Comparison of ENCODE assay signal across 16 cellular contexts in genomic region chr2:224085246-224085645, GRCh38. TPM values are rescaled to one million over a fixed set of nuclear protein-coding genes. Genes with fewer than 3 reads are reported as not detected.
A peak's percentile ranks its signal among the peaks of the same experiment; 100 is the strongest.
DNase-seq lines count a peak whose midpoint lies in the region; ATAC-seq, FAIRE-seq and TF ChIP-seq lines count a peak whose summit lies in the region.
"Had no signal": no experiment of that assay in that cellular context is flagged by ENCODE, and none has a peak within 500 bp of the region (broad histone marks: within the 10 kb centered on the region; RNA-seq: fewer than 3 reads in every experiment).

No MANE protein-coding gene starts in this region.

- no peaks in the 10 kb centered on the region for H3K4me1 ChIP-seq in ascending aorta

- H3K9me3 Mint-ChIP-seq in activated CD4-positive, alpha-beta T cell treated with anti-CD3 and anti-CD28 coated beads, Interleukin-2, amount 10 ng/mL, durations not matched to agents 24 days and 14 days: no peaks in the 10 kb centered on the region

- intact Hi-C loops in activated CD4-positive, alpha-beta T cell treated with anti-CD3 and anti-CD28 coated beads, Interleukin-2, amount 10 ng/mL, durations not matched to agents 24 days and 14 days (cut with micrococcal nuclease): no loop called here
- intact Hi-C loops in ascending aorta (cut with DNase I): no loop called here

- no peaks in the 10 kb centered on the region for H3K27me3 Mint-ChIP-seq in activated CD4-positive, alpha-beta T cell treated with anti-CD3 and anti-CD28 coated beads, Interleukin-2, amount 10 ng/mL, durations not matched to agents 24 days and 14 days

- H3K27ac ChIP-seq in ascending aorta: peak overlapping the region in 1 of 2 donors; percentile 6
- H3K27ac ChIP-seq: psoas muscle, thoracic aorta had no signal

- H3K4me3 ChIP-seq in ascending aorta: no peak overlapping the region
- H3K4me3 ChIP-seq: psoas muscle, thoracic aorta had no signal

- FAIRE-seq in urothelium cell line (lab: Jason Lieb, UNC): peak; percentile 20
- FAIRE-seq: A204.1 had no signal

- TF ChIP-seq CTCF in ascending aorta (IDR thresholded peaks at IDR 0.05): no peak

- no peak overlapping the region for H3K4me3 Mint-ChIP-seq in activated CD4-positive, alpha-beta T cell treated with anti-CD3 and anti-CD28 coated beads, Interleukin-2, amount 10 ng/mL, durations not matched to agents 24 days and 14 days

- H3K36me3 Mint-ChIP-seq in activated CD4-positive, alpha-beta T cell treated with anti-CD3 and anti-CD28 coated beads, Interleukin-2, amount 10 ng/mL, durations not matched to agents 24 days and 14 days (ENCODE audit: low read depth): no peaks in the 10 kb centered on the region

- H3K36me3 ChIP-seq in ascending aorta: no peaks in the 10 kb centered on the region
- H3K36me3 ChIP-seq: thoracic aorta had no signal

- no peaks in the 10 kb centered on the region for H3K4me1 Mint-ChIP-seq in activated CD4-positive, alpha-beta T cell treated with anti-CD3 and anti-CD28 coated beads, Interleukin-2, amount 10 ng/mL, durations not matched to agents 24 days and 14 days

- no peaks in the 10 kb centered on the region for H3K9me3 ChIP-seq in ascending aorta
- H3K9me3 ChIP-seq: psoas muscle, thoracic aorta had no signal

- no peak overlapping the region for H3K27ac Mint-ChIP-seq in activated CD4-positive, alpha-beta T cell treated with anti-CD3 and anti-CD28 coated beads, Interleukin-2, amount 10 ng/mL, durations not matched to agents 24 days and 14 days

- no peaks in the 10 kb centered on the region for H3K27me3 ChIP-seq in ascending aorta

- DNase-seq in NOMO-1 treated with DMSO at 0.1 percent for 48 hours (lab: John Stamatoyannopoulos, UW; ENCODE audit: unreplicated experiment): peak; percentile 11
- DNase-seq in NOMO-1 treated with dmso at 0.1 percent for 144 hours (lab: John Stamatoyannopoulos, UW; ENCODE audit: unreplicated experiment): no peak
- peak; percentile 74 for DNase-seq in amniotic epithelial cell (ENCODE audit: low read depth)
- peak; percentile 40 for DNase-seq in hepatic stellate cell (ENCODE audit: low spot score)
- DNase-seq in urothelium cell line (ENCODE audit: low spot score): peak; percentile 60
- DNase-seq in activated CD4-positive, alpha-beta T cell treated with anti-CD3 and anti-CD28 coated beads, Interleukin-2, amount 10 ng/mL, durations not matched to agents 24 days and 14 days: no peak
- DNase-seq in ascending aorta (ENCODE audit: low spot score in 2 of 2): no peak
- DNase-seq in left lobe of liver (ENCODE audit: low spot score): no peak
- DNase-seq: head of caudate nucleus, NCI-H1092 treated with DMSO at 0.1 percent for 48 hours, NCI-H524, psoas muscle, SHP77 had no signal

- ATAC-seq in left lobe of liver: no peak
- ATAC-seq: activated CD4-positive, CD25-positive, alpha-beta regulatory T cell treated with anti-CD3 and anti-CD28 coated beads, Interleukin-2, amount 50 U/mL, for 24 hours had no signal

RNA-seq across cellular contexts. Expression of gene SERPINE2, which starts 46.2 kb away (rescaled TPM):
- 23.2 and 23.9 TPM in 2 replicates for total RNA-seq in activated CD4-positive, alpha-beta T cell treated with anti-CD3 and anti-CD28 coated beads, Interleukin-2, amount 10 ng/mL, durations not matched to agents 24 days and 14 days
- total RNA-seq in ascending aorta: 86.1 TPM
- 1.6 TPM for total RNA-seq in left lobe of liver

Comparison
In these comparisons a context has a peak if more than half of its experiments do, and no peak if none do; other contexts are left out.
1. DNase-seq: peak in NOMO-1 treated with DMSO at 0.1 percent for 48 hours (single experiment), amniotic epithelial cell (single experiment), hepatic stellate cell (single experiment) and urothelium cell line (single experiment); none in NOMO-1 treated with dmso at 0.1 percent for 144 hours (single experiment), activated CD4-positive, alpha-beta T cell treated with anti-CD3 and anti-CD28 coated beads, Interleukin-2, amount 10 ng/mL, durations not matched to agents 24 days and 14 days (single experiment), ascending aorta (0 of 2) and left lobe of liver (single experiment).